21 cellular contexts compared by ENCODE assay signal in genomic region chr10:33190406-33190805, GRCh38.
"Had no signal": no experiment of that assay in that cellular context is flagged by ENCODE, and none has a peak within 500 bp of the region (broad histone marks: within the 10 kb centered on the region; RNA-seq: fewer than 3 reads in every experiment).

No MANE protein-coding gene starts in this region.

- H3K36me3 Mint-ChIP-seq: activated CD4-positive, alpha-beta memory T cell treated with anti-CD3 and anti-CD28 coated beads for 36 hours; activated naive CD8-positive, alpha-beta T cell; naive B cell; stimulated activated effector memory CD8-positive, alpha-beta T cell treated with anti-CD3 and anti-CD28 coated beads, Interleukin-12 subunit alpha, Interleukin-12 subunit beta, amount 100 ng/mL, for 72 hours; WTC11 had no signal

- H3K79me2 ChIP-seq: parathyroid adenoma had no signal

- H3K4me2 ChIP-seq: smooth muscle cell had no signal

- FAIRE-seq: TTC549 had no signal

- H3K27ac Mint-ChIP-seq: activated CD4-positive, alpha-beta memory T cell treated with anti-CD3 and anti-CD28 coated beads for 36 hours; activated naive CD8-positive, alpha-beta T cell; naive B cell; stimulated activated effector memory CD8-positive, alpha-beta T cell treated with anti-CD3 and anti-CD28 coated beads, Interleukin-12 subunit alpha, Interleukin-12 subunit beta, amount 100 ng/mL, for 72 hours; T-helper 2 cell treated with Interferon-gamma antibody and Interleukin-4, amounts not matched to agents 5 μg/mL and 100 μg/mL, for 36 hours; type B pancreatic cell; WTC11 had no signal

- H3K27me3 ChIP-seq: breast epithelium, esophagus muscularis mucosa, foreskin keratinocyte, stomach, testis had no signal

- H3K4me3 Mint-ChIP-seq: activated CD4-positive, alpha-beta memory T cell treated with anti-CD3 and anti-CD28 coated beads for 36 hours; activated naive CD8-positive, alpha-beta T cell; naive B cell; stimulated activated effector memory CD8-positive, alpha-beta T cell treated with anti-CD3 and anti-CD28 coated beads, Interleukin-12 subunit alpha, Interleukin-12 subunit beta, amount 100 ng/mL, for 72 hours; T-helper 2 cell treated with Interferon-gamma antibody and Interleukin-4, amounts not matched to agents 5 μg/mL and 100 μg/mL, for 36 hours; type B pancreatic cell; WTC11 had no signal

- DNase-seq: activated CD4-positive, alpha-beta memory T cell treated with anti-CD3 and anti-CD28 coated beads for 36 hours; activated CD4-positive, alpha-beta T cell treated with anti-CD3 and anti-CD28 coated beads for 4 hours; amniotic stem cell; cerebellar nuclear complex; effector CD4-positive, alpha-beta T cell; foreskin keratinocyte; left ventricle myocardium superior; naive B cell; stimulated activated CD4-positive, alpha-beta T cell treated with anti-CD3 and anti-CD28 coated beads, Interleukin-4, amount 100 ng/mL, for 1 hour; stomach; testis had no signal

- H3K27ac ChIP-seq: breast epithelium, esophagus muscularis mucosa, foreskin keratinocyte, parathyroid adenoma, stomach, testis had no signal

- H3K27me3 Mint-ChIP-seq: activated naive CD8-positive, alpha-beta T cell; type B pancreatic cell had no signal

- H3K9me3 ChIP-seq: breast epithelium, esophagus muscularis mucosa, stomach, testis had no signal

- H3K9ac ChIP-seq: parathyroid adenoma had no signal

- H3K4me3 ChIP-seq: breast epithelium, esophagus muscularis mucosa, smooth muscle cell, stomach, testis had no signal

- H3K9me3 Mint-ChIP-seq: activated CD4-positive, alpha-beta memory T cell treated with anti-CD3 and anti-CD28 coated beads for 36 hours; naive B cell; stimulated activated effector memory CD8-positive, alpha-beta T cell treated with anti-CD3 and anti-CD28 coated beads, Interleukin-12 subunit alpha, Interleukin-12 subunit beta, amount 100 ng/mL, for 72 hours; T-helper 2 cell treated with Interferon-gamma antibody and Interleukin-4, amounts not matched to agents 5 μg/mL and 100 μg/mL, for 36 hours; type B pancreatic cell; WTC11 had no signal

- H3K4me1 ChIP-seq: breast epithelium, parathyroid adenoma, testis had no signal

- H3K4me1 Mint-ChIP-seq: naive B cell; stimulated activated effector memory CD8-positive, alpha-beta T cell treated with anti-CD3 and anti-CD28 coated beads, Interleukin-12 subunit alpha, Interleukin-12 subunit beta, amount 100 ng/mL, for 72 hours had no signal

- H3K36me3 ChIP-seq: breast epithelium had no signal

- H2AFZ ChIP-seq: parathyroid adenoma had no signal
